In the genomic region with DNA sequence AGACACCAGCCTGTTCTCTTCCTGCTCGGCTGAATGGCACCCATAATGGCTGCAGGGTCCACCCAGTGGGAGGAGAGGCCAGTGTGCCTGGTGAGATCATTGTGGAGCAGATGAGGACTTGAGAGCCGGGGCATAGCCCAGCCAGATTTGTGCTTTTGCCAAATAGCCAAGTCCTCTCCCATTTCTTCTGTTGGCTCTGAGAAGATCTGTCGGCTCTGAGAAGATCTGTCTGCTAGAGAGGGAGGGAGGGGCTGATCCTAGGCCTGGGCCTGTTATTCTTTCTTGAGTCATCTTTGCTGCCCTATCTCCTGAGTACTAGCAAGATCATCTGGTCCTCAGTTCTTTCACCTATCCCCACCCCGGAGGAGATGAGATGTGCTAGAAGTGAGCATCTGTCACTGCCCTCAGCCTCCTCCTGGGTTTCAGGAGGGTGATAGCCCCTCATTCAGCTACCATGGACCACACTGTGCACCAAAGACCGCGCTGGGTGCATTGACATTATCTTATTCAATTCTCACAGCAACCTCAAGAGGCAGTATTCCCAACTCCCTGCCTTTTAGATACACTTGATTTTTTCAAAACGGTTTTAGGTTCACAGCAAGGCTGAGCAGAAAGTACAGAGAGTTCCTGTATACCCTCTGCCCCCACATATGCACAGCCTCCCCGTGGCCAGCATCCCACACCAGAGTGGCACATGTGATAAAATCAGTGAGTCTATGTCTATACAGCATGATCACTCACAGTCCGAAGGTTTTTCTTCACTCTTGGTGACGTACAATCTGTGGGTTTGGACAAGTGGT, we compare ENCODE assay signal across 8 cellular contexts.
DNase-seq lines count a peak whose midpoint lies in the region; TF ChIP-seq lines count a peak whose summit lies in the region.

No MANE protein-coding gene starts in this region.

- H3K27ac Mint-ChIP-seq in HFFc6, result no peak overlapping the region
- H3K27ac Mint-ChIP-seq in activated CD4-positive, alpha-beta memory T cell treated with anti-CD3 and anti-CD28 coated beads, Interleukin-2, amount 10 ng/mL, durations not matched to agents 7 days and 5 days, result no peak overlapping the region

- H3K4me3 ChIP-seq in astrocyte of the cerebellum (ENCODE audit: low read depth, low read length) (no peak overlapping the region), kidney epithelial cell (ENCODE audit: low read depth, low read length) (no peak overlapping the region)

- TF ChIP-seq CTCF in HFFc6 (IDR thresholded peaks at IDR 0.05), result peak; percentile 74
- TF ChIP-seq CTCF in astrocyte of the cerebellum (IDR thresholded peaks at IDR 0.05; ENCODE audit: low read depth, low read length, missing control alignments), result peak; percentile 48
- peak; percentile 39 for TF ChIP-seq CTCF in kidney epithelial cell (IDR thresholded peaks at IDR 0.05; ENCODE audit: insufficient read depth, low read length, poor library complexity, severe bottlenecking)
- TF ChIP-seq CTCF in GM20000 (IDR thresholded peaks at IDR 0.05; ENCODE audit: extremely low read depth, missing control alignments), result no peak

- no peaks in the 10 kb centered on the region for H3K9me3 Mint-ChIP-seq in HFFc6
- no peaks in the 10 kb centered on the region for H3K9me3 Mint-ChIP-seq in activated CD4-positive, alpha-beta memory T cell treated with anti-CD3 and anti-CD28 coated beads, Interleukin-2, amount 10 ng/mL, durations not matched to agents 7 days and 5 days

- in situ Hi-C loops in astrocyte of the cerebellum (cut with HindIII; ENCODE audit: low sequenced_read_pairs), result no loop called here

- no peak overlapping the region for H3K4me3 Mint-ChIP-seq in HFFc6
- no peak overlapping the region for H3K4me3 Mint-ChIP-seq in activated CD4-positive, alpha-beta memory T cell treated with anti-CD3 and anti-CD28 coated beads, Interleukin-2, amount 10 ng/mL, durations not matched to agents 7 days and 5 days

- no peaks in the 10 kb centered on the region for H3K36me3 Mint-ChIP-seq in HFFc6 (ENCODE audit: low read depth)
- H3K36me3 Mint-ChIP-seq in activated CD4-positive, alpha-beta memory T cell treated with anti-CD3 and anti-CD28 coated beads, Interleukin-2, amount 10 ng/mL, durations not matched to agents 7 days and 5 days (ENCODE audit: low read depth), result no peaks in the 10 kb centered on the region

- POLR2A ChIA-PET in activated CD4-positive, alpha-beta memory T cell treated with anti-CD3 and anti-CD28 coated beads, Interleukin-2, amount 10 ng/mL, durations not matched to agents 7 days and 5 days (lab: Charles Lee), result interaction anchor here (1.5 kb wide), 1 partner anchor 545 kb away, joined by 4 read pairs; no protein-coding TSS in a partner anchor

- no peaks in the 10 kb centered on the region for H3K27me3 ChIP-seq in kidney epithelial cell (ENCODE audit: control insufficient read depth, insufficient read depth, low read length)

- CTCF ChIA-PET in activated CD4-positive, alpha-beta memory T cell treated with anti-CD3 and anti-CD28 coated beads, Interleukin-2, amount 10 ng/mL, durations not matched to agents 7 days and 5 days (lab: Charles Lee), result interaction anchor here (0.6 to 11.1 kb wide), 12 partner anchors 9 to 542 kb away, joined by 3 to 416 read pairs (median 4); no protein-coding TSS in a partner anchor

- H3K4me1 Mint-ChIP-seq in HFFc6 (ENCODE audit: low read depth), result 0 out of 2 replicates have a peak, but pooled peaks cover under 1% of the 10 kb centered on the region
- H3K4me1 Mint-ChIP-seq in activated CD4-positive, alpha-beta memory T cell treated with anti-CD3 and anti-CD28 coated beads, Interleukin-2, amount 10 ng/mL, durations not matched to agents 7 days and 5 days, result peaks cover under 1% of the 10 kb centered on the region

- DNase-seq in AG20443 (ENCODE audit: low spot score) (peak; percentile 65), HFFc6 (no peak), astrocyte of the cerebellum (ENCODE audit: low read depth) (no peak), kidney epithelial cell (ENCODE audit: low read depth) (no peak), foreskin melanocyte (no peak), NCI-H1694 (lab: John Stamatoyannopoulos, UW) (no peak), GM20000 (ENCODE audit: low spot score) (no peak)
- DNase-seq in activated CD4-positive, alpha-beta memory T cell treated with anti-CD3 and anti-CD28 coated beads, Interleukin-2, amount 10 ng/mL, durations not matched to agents 7 days and 5 days, result no peak

- no peaks in the 10 kb centered on the region for H3K36me3 ChIP-seq in kidney epithelial cell (ENCODE audit: control insufficient read depth, insufficient read depth, low read length)

- no peaks in the 10 kb centered on the region; the same call in 1 of the 2 replicates for H3K27me3 Mint-ChIP-seq in HFFc6 (ENCODE audit: insufficient read depth)
- peaks cover 2% of the 10 kb centered on the region for H3K27me3 Mint-ChIP-seq in activated CD4-positive, alpha-beta memory T cell treated with anti-CD3 and anti-CD28 coated beads, Interleukin-2, amount 10 ng/mL, durations not matched to agents 7 days and 5 days
